ENCODE assay signal across 4 cellular contexts in the genomic region with DNA sequence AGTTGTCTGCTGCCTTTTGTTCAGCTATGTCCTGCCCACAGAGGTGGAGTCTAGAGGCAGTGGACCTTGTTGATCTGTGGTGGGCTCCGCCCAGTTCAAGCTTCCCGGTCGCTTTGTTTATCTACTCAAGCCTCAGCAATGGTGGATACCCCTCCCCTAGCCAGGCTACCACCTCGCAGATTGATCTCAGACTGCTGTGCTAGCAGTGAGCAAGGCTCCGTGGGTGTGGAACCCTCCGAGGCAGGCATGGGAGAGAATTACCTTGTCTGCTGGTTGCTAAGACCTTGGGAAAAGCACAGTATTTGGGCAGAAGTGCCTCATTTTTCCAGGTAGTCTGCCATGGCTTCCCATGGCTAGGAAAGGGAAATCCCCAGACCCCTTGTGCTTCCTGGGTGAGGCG.
"Had no signal": no experiment of that assay in that cellular context is flagged by ENCODE, and none has a peak within 500 bp of the region (broad histone marks: within the 10 kb centered on the region; RNA-seq: fewer than 3 reads in every experiment).

No MANE protein-coding gene starts in this region.

- DNase-seq: H9, HCEC 1CT, KBM-7 had no signal

- H3K4me3 ChIP-seq: GM23338 had no signal

- ATAC-seq: GM23338 had no signal
